In the genomic region with DNA sequence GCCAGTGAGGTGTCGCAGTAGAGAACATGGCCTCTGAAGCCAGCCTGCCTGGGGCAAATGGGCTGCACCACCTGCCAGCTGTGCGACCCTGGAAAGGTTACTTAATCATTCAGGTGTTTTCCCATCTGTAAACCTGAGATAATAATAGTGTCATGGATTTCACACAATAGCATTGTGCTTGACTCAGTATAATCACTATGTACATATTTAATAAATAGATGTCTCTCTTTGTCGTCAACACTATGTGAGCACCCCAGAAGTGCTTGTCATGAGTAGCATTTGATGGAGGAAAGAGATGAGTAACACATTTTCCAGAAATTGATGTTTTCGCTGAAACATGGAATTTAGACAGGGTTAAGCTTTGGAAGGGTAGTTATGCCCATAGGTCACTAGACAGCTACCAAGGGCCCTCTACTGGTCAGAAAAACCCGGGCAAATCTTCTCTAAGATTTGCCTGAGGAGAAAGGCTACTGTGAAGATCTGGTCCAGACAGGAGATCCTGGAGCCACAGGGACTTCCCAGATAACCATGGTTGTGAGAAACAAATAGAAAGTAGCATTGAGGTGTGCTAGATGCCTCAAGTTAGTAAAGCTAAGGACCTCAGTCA, we compare ENCODE assay signal across 8 cellular contexts. TPM values are rescaled to one million over a fixed set of nuclear protein-coding genes. Genes with fewer than 3 reads are reported as not detected.
A peak's percentile ranks its signal among the peaks of the same experiment; 100 is the strongest.
DNase-seq lines count a peak whose midpoint lies in the region; ATAC-seq and TF ChIP-seq lines count a peak whose summit lies in the region.

No MANE protein-coding gene starts in this region.

- in situ Hi-C loops in brain microvascular endothelial cell (cut with HindIII; ENCODE audit: low pct_ligation_motif_present, low sequenced_read_pairs), result loop anchor here (10.0 to 25.0 kb wide), 2 partner anchors 98 to 150 kb away; no protein-coding TSS in a partner anchor

- H3K27ac Mint-ChIP-seq in activated CD4-positive, alpha-beta T cell treated with anti-CD3 and anti-CD28 coated beads for 36 hours, result no peak overlapping the region

- no peak overlapping the region for H3K27ac ChIP-seq in brain microvascular endothelial cell
- H3K27ac ChIP-seq in left lung, result no peak overlapping the region

- H3K4me1 Mint-ChIP-seq in activated CD4-positive, alpha-beta T cell treated with anti-CD3 and anti-CD28 coated beads for 36 hours, result peaks cover 48% of the 10 kb centered on the region

- no peak overlapping the region for H3K4me3 Mint-ChIP-seq in activated CD4-positive, alpha-beta T cell treated with anti-CD3 and anti-CD28 coated beads for 36 hours

- H3K36me3 ChIP-seq in brain microvascular endothelial cell (replicated peaks), result no peaks in the 10 kb centered on the region
- H3K36me3 ChIP-seq in left lung, result no peaks in the 10 kb centered on the region

- no peak for DNase-seq in activated CD4-positive, alpha-beta T cell treated with anti-CD3 and anti-CD28 coated beads for 36 hours
- DNase-seq in activated CD4-positive, alpha-beta T cell treated with anti-CD3 and anti-CD28 coated beads for 4 hours, result no peak
- DNase-seq in MV-4-11 (lab: John Stamatoyannopoulos, UW) (peak; percentile 15), brain microvascular endothelial cell (peak; percentile 60), left lung (no peak), UCSD-AML1 (lab: John Stamatoyannopoulos, UW; ENCODE audit: unreplicated experiment) (no peak), putamen (ENCODE audit: low spot score) (no peak)

- H3K36me3 Mint-ChIP-seq in activated CD4-positive, alpha-beta T cell treated with anti-CD3 and anti-CD28 coated beads for 36 hours (ENCODE audit: low read depth), result no peaks in the 10 kb centered on the region

- H3K9me3 Mint-ChIP-seq in activated CD4-positive, alpha-beta T cell treated with anti-CD3 and anti-CD28 coated beads for 36 hours (ENCODE audit: low read depth), result no peaks in the 10 kb centered on the region

- H3K27me3 ChIP-seq in brain microvascular endothelial cell (replicated peaks) (no peaks in the 10 kb centered on the region), left lung (no peaks in the 10 kb centered on the region)

- H3K4me3 ChIP-seq in brain microvascular endothelial cell (ENCODE audit: low read depth, low read length) (no peak overlapping the region), left lung (no peak overlapping the region)

- CTCF ChIA-PET in activated CD4-positive, alpha-beta T cell treated with anti-CD3 and anti-CD28 coated beads for 36 hours (lab: Charles Lee), result interaction anchor here (0.6 to 3.6 kb wide), 6 partner anchors 10 to 405 kb away, joined by 3 to 26 read pairs (median 4); partner anchors contain the start of gene MBNL2

- no peaks in the 10 kb centered on the region for H3K27me3 Mint-ChIP-seq in activated CD4-positive, alpha-beta T cell treated with anti-CD3 and anti-CD28 coated beads for 36 hours

- no peaks in the 10 kb centered on the region for H3K9me3 ChIP-seq in left lung

- peak; percentile 30 for ATAC-seq in activated CD4-positive, alpha-beta T cell treated with anti-CD3 and anti-CD28 coated beads for 36 hours
- ATAC-seq in left lung (peak; percentile 95), GM18870 (IDR thresholded peaks at IDR 0.05; ENCODE audit: unreplicated experiment) (no peak)

- TF ChIP-seq CTCF in brain microvascular endothelial cell (IDR thresholded peaks at IDR 0.05; ENCODE audit: low read depth, low read length, missing control alignments), result peak; percentile 84
- peak; percentile 24 to 50 for TF ChIP-seq CTCF in left lung (IDR thresholded peaks at IDR 0.05)

- intact Hi-C loops in activated CD4-positive, alpha-beta T cell treated with anti-CD3 and anti-CD28 coated beads for 36 hours (cut with DNase I, micrococcal nuclease), result loop anchor here (1.0 to 5.0 kb wide), 3 partner anchors 70 to 102 kb away; no protein-coding TSS in a partner anchor
- intact Hi-C loops in left lung (cut with DNase I), result no loop called here

- POLR2A ChIA-PET in activated CD4-positive, alpha-beta T cell treated with anti-CD3 and anti-CD28 coated beads for 36 hours (lab: Charles Lee), result no interaction called here

- H3K4me1 ChIP-seq in left lung, result peaks cover 0 to 9% of the 10 kb centered on the region in 2 donors

RNA-seq across cellular contexts. Expression of gene MBNL2, which starts 9.5 kb away (rescaled TPM):
- 10 to 100 TPM; 16.7 to 24.5 TPM for total RNA-seq in activated CD4-positive, alpha-beta T cell treated with anti-CD3 and anti-CD28 coated beads for 36 hours
- 10 to 100 TPM; 75.9 to 86.3 TPM for total RNA-seq in left lung

Comparison
In these comparisons a context has a peak if more than half of its experiments do, and no peak if none do; other contexts are left out.
1. DNase-seq: peak in MV-4-11 (single experiment) and brain microvascular endothelial cell (single experiment); none in activated CD4-positive, alpha-beta T cell treated with anti-CD3 and anti-CD28 coated beads for 36 hours (single experiment), activated CD4-positive, alpha-beta T cell treated with anti-CD3 and anti-CD28 coated beads for 4 hours (0 of 2), left lung (0 of 2), UCSD-AML1 (single experiment) and putamen (single experiment).
2. intact Hi-C loops: an anchor here in activated CD4-positive, alpha-beta T cell treated with anti-CD3 and anti-CD28 coated beads for 36 hours (1.0 to 5.0 kb wide); none called in left lung.